In genomic region chr17:301681-302299, GRCh38 we compare ENCODE assay signal across 16 cellular contexts. TPM values are rescaled to one million over a fixed set of nuclear protein-coding genes. Genes with fewer than 3 reads are reported as not detected.
DNase-seq lines count a peak whose midpoint lies in the region; ATAC-seq, FAIRE-seq and TF ChIP-seq lines count a peak whose summit lies in the region.
"Had no signal": no experiment of that assay in that cellular context is flagged by ENCODE, and none has a peak within 500 bp of the region (broad histone marks: within the 10 kb centered on the region; RNA-seq: fewer than 3 reads in every experiment).

No MANE protein-coding gene starts in this region.

- ATAC-seq in natural killer cell treated with Interleukin-12 subunit alpha and Interleukin-12 subunit beta and Interleukin-15 and Interleukin-18, amount 100 ng/mL, for 72 hours = no peak
- no peak for ATAC-seq in natural killer cell
- ATAC-seq in left ventricle myocardium superior = peak; percentile 71

- no peaks in the 10 kb centered on the region for H3K36me3 ChIP-seq in trophoblast cell (ENCODE audit: control insufficient read depth in 1 of 2, insufficient read depth in 2 of 2, low read length in 2 of 2)
- H3K36me3 ChIP-seq: tibial artery had no signal

- no peak overlapping the region for H3K14ac ChIP-seq in trophoblast cell (ENCODE audit: low read length)

- no peaks in the 10 kb centered on the region for H3K4me1 ChIP-seq in trophoblast cell (ENCODE audit: control insufficient read depth in 1 of 2, insufficient read depth in 2 of 2, low read length in 2 of 2)
- H3K4me1 ChIP-seq: tibial artery had no signal

- no peak overlapping the region for H2AFZ ChIP-seq in trophoblast cell (ENCODE audit: insufficient read depth, low read length, poor library complexity)

- H3K4me3 ChIP-seq in trophoblast cell (ENCODE audit: low read depth, low read length) = no peak overlapping the region
- H3K4me3 ChIP-seq: skin epidermis, tibial artery had no signal

- H3K9me3 Mint-ChIP-seq in natural killer cell treated with Interleukin-12 subunit alpha and Interleukin-12 subunit beta and Interleukin-15 and Interleukin-18, amount 100 ng/mL, for 72 hours = no peaks in the 10 kb centered on the region
- no peaks in the 10 kb centered on the region for H3K9me3 Mint-ChIP-seq in natural killer cell
- H3K9me3 Mint-ChIP-seq in endothelial cell (ENCODE audit: unreplicated experiment) = no peaks in the 10 kb centered on the region
- H3K9me3 Mint-ChIP-seq: activated CD4-positive, alpha-beta T cell treated with anti-CD3 and anti-CD28 coated beads, Interleukin-2, amount 10 ng/mL, durations not matched to agents 7 days and 5 days; T-helper 2 cell treated with Interferon-gamma antibody and Interleukin-4, amounts not matched to agents 5 μg/mL and 100 μg/mL, for 36 hours had no signal

- H3K9me3 ChIP-seq in trophoblast cell (ENCODE audit: insufficient read depth, low read depth, low read length) = no peaks in the 10 kb centered on the region
- H3K9me3 ChIP-seq: tibial artery had no signal

- no peak overlapping the region for H2BK120ac ChIP-seq in trophoblast cell (ENCODE audit: insufficient read depth, low read length, poor library complexity)

- no peak overlapping the region for H2BK5ac ChIP-seq in trophoblast cell (ENCODE audit: low read depth, low read length, poor library complexity)

- H3K4ac ChIP-seq in trophoblast cell (ENCODE audit: low read depth, low read length) = no peak overlapping the region

- no peak overlapping the region for H4K8ac ChIP-seq in trophoblast cell (ENCODE audit: low read depth, low read length)

- peak; percentile 41 for DNase-seq in natural killer cell treated with Interleukin-12 subunit alpha and Interleukin-12 subunit beta and Interleukin-15 and Interleukin-18, amount 100 ng/mL, for 72 hours (ENCODE audit: low spot score)
- DNase-seq in natural killer cell = no peak
- DNase-seq in left ventricle myocardium superior = peak; percentile 73
- DNase-seq in trophoblast cell = no peak
- no peak for DNase-seq in endothelial cell (ENCODE audit: low spot score)
- DNase-seq in frontal cortex (ENCODE audit: low spot score in 2 of 2) = no peak
- no peak for DNase-seq in NCI-H82 (lab: John Stamatoyannopoulos, UW)
- DNase-seq in activated T-cell treated with anti-CD3 and anti-CD28 coated beads, Interleukin-2, amount 50 U/mL, for 1 hour = no peak
- DNase-seq: activated CD4-positive, alpha-beta T cell treated with anti-CD3 and anti-CD28 coated beads, Interleukin-2, amount 10 ng/mL, durations not matched to agents 7 days and 5 days; NCI-H1092 treated with DMSO at 0.1 percent for 48 hours; NCI-H446 treated with DMSO at 0.1 percent for 48 hours; tibial artery had no signal

- no peak overlapping the region for H3K4me2 ChIP-seq in trophoblast cell (ENCODE audit: low read length)

- no peaks in the 10 kb centered on the region for H3K27me3 Mint-ChIP-seq in natural killer cell treated with Interleukin-12 subunit alpha and Interleukin-12 subunit beta and Interleukin-15 and Interleukin-18, amount 100 ng/mL, for 72 hours
- H3K27me3 Mint-ChIP-seq in natural killer cell (ENCODE audit: low read depth in 2 of 2) = peaks cover 0 to 7% of the 10 kb centered on the region in 2 donors
- peaks cover 13% of the 10 kb centered on the region for H3K27me3 Mint-ChIP-seq in endothelial cell (ENCODE audit: unreplicated experiment)
- H3K27me3 Mint-ChIP-seq: activated CD4-positive, alpha-beta T cell treated with anti-CD3 and anti-CD28 coated beads, Interleukin-2, amount 10 ng/mL, durations not matched to agents 7 days and 5 days had no signal

- intact Hi-C loops in natural killer cell (cut with micrococcal nuclease) (no loop called here), left ventricle myocardium superior (cut with micrococcal nuclease) (no loop called here)

- TF ChIP-seq CTCF in natural killer cell (IDR thresholded peaks at IDR 0.05) = no peak
- no peak for TF ChIP-seq CTCF in endothelial cell (IDR thresholded peaks at IDR 0.05; ENCODE audit: unreplicated experiment)

- peaks cover 0 to 7% of the 10 kb centered on the region in 2 donors for H3K4me1 Mint-ChIP-seq in natural killer cell treated with Interleukin-12 subunit alpha and Interleukin-12 subunit beta and Interleukin-15 and Interleukin-18, amount 100 ng/mL, for 72 hours (ENCODE audit: low read depth in 2 of 2)
- H3K4me1 Mint-ChIP-seq in natural killer cell (no peaks in the 10 kb centered on the region), endothelial cell (ENCODE audit: unreplicated experiment) (no peaks in the 10 kb centered on the region)
- H3K4me1 Mint-ChIP-seq: activated CD4-positive, alpha-beta T cell treated with anti-CD3 and anti-CD28 coated beads, Interleukin-2, amount 10 ng/mL, durations not matched to agents 7 days and 5 days had no signal

- H3K36me3 Mint-ChIP-seq in natural killer cell treated with Interleukin-12 subunit alpha and Interleukin-12 subunit beta and Interleukin-15 and Interleukin-18, amount 100 ng/mL, for 72 hours = no peaks in the 10 kb centered on the region
- H3K36me3 Mint-ChIP-seq in natural killer cell = no peaks in the 10 kb centered on the region
- H3K36me3 Mint-ChIP-seq in endothelial cell (ENCODE audit: low read depth, unreplicated experiment) = no peaks in the 10 kb centered on the region

- no CpG with 5 or more reads among the region's 27 CpGs for WGBS in trophoblast cell (ENCODE audit: extremely low coverage, insufficient coverage, insufficient read length)

- FAIRE-seq in frontal cortex (lab: Jason Lieb, UNC) = no peak
- FAIRE-seq: H54, RCC 7860 had no signal

- H2BK12ac ChIP-seq in trophoblast cell (ENCODE audit: low read length) = no peak overlapping the region

- no peaks in the 10 kb centered on the region for H3K79me1 ChIP-seq in trophoblast cell (ENCODE audit: low read length)

- H3K79me2 ChIP-seq in trophoblast cell (ENCODE audit: control insufficient read depth, insufficient read depth, low read length, poor library complexity) = no peaks in the 10 kb centered on the region

- no peak overlapping the region for H3K18ac ChIP-seq in trophoblast cell (ENCODE audit: low read length)

- peak overlapping the region; percentile 16 for H4K91ac ChIP-seq in trophoblast cell (ENCODE audit: low read depth, low read length)

- H3K27ac Mint-ChIP-seq in natural killer cell treated with Interleukin-12 subunit alpha and Interleukin-12 subunit beta and Interleukin-15 and Interleukin-18, amount 100 ng/mL, for 72 hours = no peak overlapping the region
- H3K27ac Mint-ChIP-seq in natural killer cell = no peak overlapping the region
- no peak overlapping the region for H3K27ac Mint-ChIP-seq in endothelial cell (ENCODE audit: unreplicated experiment)
- H3K27ac Mint-ChIP-seq: activated CD4-positive, alpha-beta T cell treated with anti-CD3 and anti-CD28 coated beads, Interleukin-2, amount 10 ng/mL, durations not matched to agents 7 days and 5 days; T-helper 2 cell treated with Interferon-gamma antibody and Interleukin-4, amounts not matched to agents 5 μg/mL and 100 μg/mL, for 36 hours had no signal

- no peaks in the 10 kb centered on the region for H3K27me3 ChIP-seq in trophoblast cell (ENCODE audit: insufficient read depth, low read length)

- no peak overlapping the region for H3K9ac ChIP-seq in trophoblast cell (ENCODE audit: low read length)

- no peak overlapping the region for H4K12ac ChIP-seq in trophoblast cell (ENCODE audit: low read depth, low read length)

- H2AK5ac ChIP-seq in trophoblast cell (ENCODE audit: low read length) = no peak overlapping the region

- no peak overlapping the region for H3K27ac ChIP-seq in trophoblast cell (ENCODE audit: low read depth, low read length)
- H3K27ac ChIP-seq: tibial artery had no signal

- H3K23ac ChIP-seq in trophoblast cell (ENCODE audit: low read length) = no peak overlapping the region

- H3K4me3 Mint-ChIP-seq in natural killer cell treated with Interleukin-12 subunit alpha and Interleukin-12 subunit beta and Interleukin-15 and Interleukin-18, amount 100 ng/mL, for 72 hours = no peak overlapping the region
- H3K4me3 Mint-ChIP-seq in natural killer cell (no peak overlapping the region), endothelial cell (ENCODE audit: unreplicated experiment) (no peak overlapping the region)
- H3K4me3 Mint-ChIP-seq: activated CD4-positive, alpha-beta T cell treated with anti-CD3 and anti-CD28 coated beads, Interleukin-2, amount 10 ng/mL, durations not matched to agents 7 days and 5 days; T-helper 2 cell treated with Interferon-gamma antibody and Interleukin-4, amounts not matched to agents 5 μg/mL and 100 μg/mL, for 36 hours had no signal

RNA-seq across cellular contexts. Expression of gene RPH3AL, which starts 50.8 kb away (rescaled TPM):
- 1 to 10 TPM; 2.6 to 6.8 TPM for total RNA-seq in natural killer cell treated with Interleukin-12 subunit alpha and Interleukin-12 subunit beta and Interleukin-15 and Interleukin-18, amount 100 ng/mL, for 72 hours
- total RNA-seq in natural killer cell (1 to 10 TPM; 7.2 to 9.9 (median 7.9) TPM), left ventricle myocardium superior (3.8 TPM), endothelial cell (ENCODE audit: unreplicated experiment) (3.4 TPM), frontal cortex (3.3 TPM)
- 1.7 and 1.8 TPM in 2 replicates for polyA plus RNA-seq in trophoblast cell (2013)

Comparison
In these comparisons a context has a peak if more than half of its experiments do, and no peak if none do; other contexts are left out.
1. DNase-seq: peak in natural killer cell treated with Interleukin-12 subunit alpha and Interleukin-12 subunit beta and Interleukin-15 and Interleukin-18, amount 100 ng/mL, for 72 hours (single experiment) and left ventricle myocardium superior (single experiment); none in natural killer cell (single experiment), trophoblast cell (0 of 2), endothelial cell (single experiment), frontal cortex (0 of 2), NCI-H82 (single experiment) and activated T-cell treated with anti-CD3 and anti-CD28 coated beads, Interleukin-2, amount 50 U/mL, for 1 hour (single experiment).